In the genomic region with DNA sequence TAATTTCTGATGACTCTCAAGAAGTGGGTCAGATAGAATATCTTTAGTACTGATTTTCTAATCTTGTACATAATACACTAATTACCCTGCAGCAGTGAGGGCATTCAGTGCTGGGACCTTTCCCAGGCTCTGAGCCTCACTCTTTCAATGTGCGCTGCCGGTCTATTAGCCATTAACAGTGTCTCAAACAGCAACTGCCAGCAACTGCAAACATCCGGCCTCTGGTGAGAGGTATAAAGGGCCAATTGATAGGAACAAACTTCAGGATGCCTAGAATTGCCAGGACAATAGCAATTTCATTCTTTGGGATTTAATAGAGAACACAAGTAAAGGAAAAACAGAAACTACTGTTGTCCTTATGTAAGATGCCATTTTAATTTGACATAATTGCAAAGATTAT, we compare ENCODE assay signal across 16 cellular contexts.
A peak's percentile ranks its signal among the peaks of the same experiment; 100 is the strongest.
DNase-seq lines count a peak whose midpoint lies in the region; ATAC-seq and TF ChIP-seq lines count a peak whose summit lies in the region.
"Had no signal": no experiment of that assay in that cellular context is flagged by ENCODE, and none has a peak within 500 bp of the region (broad histone marks: within the 10 kb centered on the region; RNA-seq: fewer than 3 reads in every experiment).

No MANE protein-coding gene starts in this region.

- peak; percentile 49 for ATAC-seq in Right ventricle myocardium superior (ENCODE audit: poor library complexity)
- no peak for ATAC-seq in body of pancreas
- no peak for ATAC-seq in GM18517 (IDR thresholded peaks at IDR 0.05; ENCODE audit: unreplicated experiment)
- no peak for ATAC-seq in HG03196 (IDR thresholded peaks at IDR 0.05; ENCODE audit: unreplicated experiment)
- ATAC-seq: stimulated activated memory B cell treated with anti-CD40 and anti-IgM and Interleukin-4, amounts not matched to agents 10 μg/mL and 1 μg/mL and 100 μg/mL, for 72 hours had no signal

- no peak overlapping the region for H3K27ac ChIP-seq in right atrium auricular region
- H3K27ac ChIP-seq in body of pancreas = no peak overlapping the region
- H3K27ac ChIP-seq in stomach = no peak overlapping the region
- H3K27ac ChIP-seq: prostate gland had no signal

- TF ChIP-seq EP300 in stomach (IDR thresholded peaks at IDR 0.05) = no peak

- 11 to 19% methylated on average over 3 of the region's 3 CpGs for WGBS in body of pancreas, 2 donors
- WGBS in stomach, 5 donors = 28 to 53% (median 38%) methylated on average over 3 of the region's 3 CpGs

- H3K4me3 ChIP-seq in right atrium auricular region (no peak overlapping the region), body of pancreas (no peak overlapping the region), stomach (no peak overlapping the region)
- H3K4me3 ChIP-seq: prostate gland had no signal

- H3K36me3 ChIP-seq in right atrium auricular region = no peaks in the 10 kb centered on the region
- no peaks in the 10 kb centered on the region for H3K36me3 ChIP-seq in body of pancreas (replicated peaks in 1 of 2; ENCODE audit: insufficient read depth in 1 of 2, low read depth in 2 of 2)
- H3K36me3 ChIP-seq in stomach = no peaks in the 10 kb centered on the region
- H3K36me3 ChIP-seq: prostate gland had no signal

- TF ChIP-seq CTCF in right atrium auricular region (IDR thresholded peaks at IDR 0.05) (no peak), body of pancreas (IDR thresholded peaks at IDR 0.05) (no peak), stomach (IDR thresholded peaks at IDR 0.05) (no peak)

- H3K9me3 ChIP-seq in right atrium auricular region (no peaks in the 10 kb centered on the region), body of pancreas (no peaks in the 10 kb centered on the region), stomach (no peaks in the 10 kb centered on the region)
- H3K9me3 ChIP-seq: prostate gland had no signal

- intact Hi-C loops in Right ventricle myocardium superior (cut with DNase I) = no loop called here
- intact Hi-C loops in body of pancreas (cut with DNase I) = no loop called here
- intact Hi-C loops in stomach (cut with DNase I; ENCODE audit: low total_unique reads) = no loop called here

- DNase-seq in Right ventricle myocardium superior = no peak
- DNase-seq in right atrium auricular region (ENCODE audit: low spot score) = no peak
- DNase-seq in body of pancreas = peak in 3 of 4 donors; percentile 11 to 31 (median 22)
- DNase-seq in kidney tubule cell (ENCODE audit: low spot score) = peak; percentile 2
- peak; percentile 26 for DNase-seq in stomach
- no peak for DNase-seq in hepatic stellate cell (ENCODE audit: low spot score)
- DNase-seq: activated CD4-positive, alpha-beta T cell treated with anti-CD3 and anti-CD28 coated beads, Interleukin-2, amount 10 ng/mL, durations not matched to agents 7 days and 5 days; activated effector memory CD4-positive, alpha-beta T cell treated with anti-CD3 and anti-CD28 coated beads, Interleukin-2, amount 50 U/mL, for 16 hours; DMS 273 treated with DMSO at 0.1 percent for 48 hours; Kasumi-1; NCI-H2107; stimulated activated CD4-positive, alpha-beta T cell treated with anti-CD3 and anti-CD28 coated beads, Interleukin-2, amount 100 ng/mL, for 24 hours had no signal

- H3K4me1 ChIP-seq in right atrium auricular region (no peaks in the 10 kb centered on the region), body of pancreas (no peaks in the 10 kb centered on the region), stomach (no peaks in the 10 kb centered on the region)
- H3K4me1 ChIP-seq: prostate gland had no signal

- H3K27me3 ChIP-seq in right atrium auricular region (no peaks in the 10 kb centered on the region), body of pancreas (no peaks in the 10 kb centered on the region), stomach (no peaks in the 10 kb centered on the region)

- TF ChIP-seq POLR2A in body of pancreas (IDR thresholded peaks at IDR 0.05) (no peak), stomach (IDR thresholded peaks at IDR 0.05) (no peak)

Comparison
In these comparisons a context has a peak if more than half of its experiments do, and no peak if none do; other contexts are left out.
1. DNase-seq: peak in body of pancreas (3 of 4), kidney tubule cell (single experiment) and stomach (single experiment); none in Right ventricle myocardium superior (single experiment), right atrium auricular region (single experiment) and hepatic stellate cell (single experiment).